In the genomic region with DNA sequence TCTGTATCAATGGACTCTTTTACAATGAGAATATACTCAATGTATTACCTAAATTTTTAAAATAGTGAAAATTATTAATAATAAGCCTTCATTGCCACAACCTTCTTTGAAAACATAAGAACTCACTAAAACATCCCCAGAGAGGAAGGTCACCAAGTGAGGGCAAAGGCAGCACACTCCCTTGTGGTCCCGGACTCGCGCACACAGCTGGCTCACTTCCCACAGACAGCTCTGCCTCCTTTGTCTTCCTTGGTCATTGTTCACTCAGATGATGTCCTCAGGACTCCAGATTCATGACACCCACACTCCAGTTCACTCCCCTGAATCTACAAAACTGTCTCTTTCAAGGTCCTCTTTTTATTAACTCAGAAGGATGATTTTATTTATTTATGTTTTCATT, we compare ENCODE assay signal across 2 cellular contexts.
TF ChIP-seq lines count a peak whose summit lies in the region.

No MANE protein-coding gene starts in this region.

TF ChIP-seq in HEK293, 187 proteins besides CTCF, POLR2A, EP300 and RAD21:
- TF ChIP-seq ZNF391 (tag by site-specific recombination; IDR thresholded peaks at IDR 0.05; ENCODE audit: borderline replicate concordance, low read depth) (peak; percentile 85; the same call in 1 of the 2 replicates), YY1 (tag by site-specific recombination; IDR thresholded peaks at IDR 0.05) (no peak), GLIS2 (tag by site-specific recombination; IDR thresholded peaks at IDR 0.05) (no peak), ZNF202 (tag by site-specific recombination; IDR thresholded peaks at IDR 0.05; ENCODE audit: borderline replicate concordance) (no peak), ZNF677 (tag by site-specific recombination; IDR thresholded peaks at IDR 0.05) (no peak), ZNF707 (tag by site-specific recombination; IDR thresholded peaks at IDR 0.05) (no peak)
- TF ChIP-seq, protein P1, sequence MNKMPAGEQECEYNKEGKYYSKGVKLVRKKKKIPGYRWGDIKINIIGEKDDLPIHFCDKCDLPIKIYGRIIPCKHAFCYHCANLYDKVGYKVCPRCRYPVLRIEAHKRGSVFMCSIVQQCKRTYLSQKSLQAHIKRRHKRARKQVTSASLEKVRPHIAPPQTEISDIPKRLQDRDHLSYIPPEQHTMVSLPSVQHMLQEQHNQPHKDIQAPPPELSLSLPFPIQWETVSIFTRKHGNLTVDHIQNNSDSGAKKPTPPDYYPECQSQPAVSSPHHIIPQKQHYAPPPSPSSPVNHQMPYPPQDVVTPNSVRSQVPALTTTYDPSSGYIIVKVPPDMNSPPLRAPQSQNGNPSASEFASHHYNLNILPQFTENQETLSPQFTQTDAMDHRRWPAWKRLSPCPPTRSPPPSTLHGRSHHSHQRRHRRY (tag by site-specific recombination; IDR thresholded peaks at IDR 0.05) = no peak
- TF ChIP-seq, protein P2, sequence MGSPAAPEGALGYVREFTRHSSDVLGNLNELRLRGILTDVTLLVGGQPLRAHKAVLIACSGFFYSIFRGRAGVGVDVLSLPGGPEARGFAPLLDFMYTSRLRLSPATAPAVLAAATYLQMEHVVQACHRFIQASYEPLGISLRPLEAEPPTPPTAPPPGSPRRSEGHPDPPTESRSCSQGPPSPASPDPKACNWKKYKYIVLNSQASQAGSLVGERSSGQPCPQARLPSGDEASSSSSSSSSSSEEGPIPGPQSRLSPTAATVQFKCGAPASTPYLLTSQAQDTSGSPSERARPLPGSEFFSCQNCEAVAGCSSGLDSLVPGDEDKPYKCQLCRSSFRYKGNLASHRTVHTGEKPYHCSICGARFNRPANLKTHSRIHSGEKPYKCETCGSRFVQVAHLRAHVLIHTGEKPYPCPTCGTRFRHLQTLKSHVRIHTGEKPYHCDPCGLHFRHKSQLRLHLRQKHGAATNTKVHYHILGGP (tag by site-specific recombination; IDR thresholded peaks at IDR 0.05) = no peak
TF ChIP-seq in HEK293: peak in this region for 1.

TF ChIP-seq in HepG2, 621 proteins besides CTCF, POLR2A, EP300 and RAD21:
- no peak for TF ChIP-seq THAP11 (CRISPR knock-in tag; IDR thresholded peaks at IDR 0.05)
- TF ChIP-seq MLLT10 (CRISPR knock-in tag; IDR thresholded peaks at IDR 0.05) = no peak
- TF ChIP-seq NBN (conservative IDR thresholded peaks at IDR 0.05) = no peak
- TF ChIP-seq PLRG1 (conservative IDR thresholded peaks at IDR 0.05) = no peak
- no peak for TF ChIP-seq SALL1 (CRISPR knock-in tag; IDR thresholded peaks at IDR 0.05)
- TF ChIP-seq, protein P3, sequence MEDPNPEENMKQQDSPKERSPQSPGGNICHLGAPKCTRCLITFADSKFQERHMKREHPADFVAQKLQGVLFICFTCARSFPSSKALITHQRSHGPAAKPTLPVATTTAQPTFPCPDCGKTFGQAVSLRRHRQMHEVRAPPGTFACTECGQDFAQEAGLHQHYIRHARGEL (CRISPR knock-in tag; IDR thresholded peaks at IDR 0.05) = no peak
